ENCODE assay signal across 13 cellular contexts in genomic region chr19:34959021-34959420, GRCh38.
"Had no signal": no experiment of that assay in that cellular context is flagged by ENCODE, and none has a peak within 500 bp of the region (broad histone marks: within the 10 kb centered on the region; RNA-seq: fewer than 3 reads in every experiment).

No MANE protein-coding gene starts in this region.

- H3K27ac ChIP-seq: breast epithelium, colonic mucosa, foreskin keratinocyte had no signal

- H3K4me3 ChIP-seq: colonic mucosa, smooth muscle cell had no signal

- H3K27me3 ChIP-seq: breast epithelium, colonic mucosa, foreskin keratinocyte had no signal

- H3K4me1 ChIP-seq: colonic mucosa, foreskin keratinocyte had no signal

- DNase-seq: activated CD4-positive, alpha-beta memory T cell treated with anti-CD3 and anti-CD28 coated beads for 36 hours; activated CD4-positive, alpha-beta T cell treated with anti-CD3 and anti-CD28 coated beads for 48 hours; activated CD8-positive, alpha-beta memory T cell treated with anti-CD3 and anti-CD28 coated beads, Interleukin-2, amount 10 ng/mL, durations not matched to agents 7 days and 5 days; activated naive CD8-positive, alpha-beta T cell treated with anti-CD3 and anti-CD28 coated beads for 36 hours; amniotic stem cell; colonic mucosa; foreskin keratinocyte; nephron progenitor cell; stimulated activated CD4-positive, alpha-beta T cell treated with anti-CD3 and anti-CD28 coated beads, Interleukin-2, amount 100 ng/mL, for 48 hours; stimulated activated CD8-positive, alpha-beta memory T cell treated with anti-CD3 and anti-CD28 coated beads, Interleukin-4, amount 100 ng/mL, for 48 hours; stimulated activated naive B cell treated with anti-CD40 and anti-IgM and Interleukin-4, amounts not matched to agents 10 μg/mL and 1 μg/mL and 100 μg/mL, for 72 hours had no signal

- H3K4me2 ChIP-seq: smooth muscle cell had no signal
